Comparison of ENCODE assay signal across 30 cellular contexts in the genomic region with DNA sequence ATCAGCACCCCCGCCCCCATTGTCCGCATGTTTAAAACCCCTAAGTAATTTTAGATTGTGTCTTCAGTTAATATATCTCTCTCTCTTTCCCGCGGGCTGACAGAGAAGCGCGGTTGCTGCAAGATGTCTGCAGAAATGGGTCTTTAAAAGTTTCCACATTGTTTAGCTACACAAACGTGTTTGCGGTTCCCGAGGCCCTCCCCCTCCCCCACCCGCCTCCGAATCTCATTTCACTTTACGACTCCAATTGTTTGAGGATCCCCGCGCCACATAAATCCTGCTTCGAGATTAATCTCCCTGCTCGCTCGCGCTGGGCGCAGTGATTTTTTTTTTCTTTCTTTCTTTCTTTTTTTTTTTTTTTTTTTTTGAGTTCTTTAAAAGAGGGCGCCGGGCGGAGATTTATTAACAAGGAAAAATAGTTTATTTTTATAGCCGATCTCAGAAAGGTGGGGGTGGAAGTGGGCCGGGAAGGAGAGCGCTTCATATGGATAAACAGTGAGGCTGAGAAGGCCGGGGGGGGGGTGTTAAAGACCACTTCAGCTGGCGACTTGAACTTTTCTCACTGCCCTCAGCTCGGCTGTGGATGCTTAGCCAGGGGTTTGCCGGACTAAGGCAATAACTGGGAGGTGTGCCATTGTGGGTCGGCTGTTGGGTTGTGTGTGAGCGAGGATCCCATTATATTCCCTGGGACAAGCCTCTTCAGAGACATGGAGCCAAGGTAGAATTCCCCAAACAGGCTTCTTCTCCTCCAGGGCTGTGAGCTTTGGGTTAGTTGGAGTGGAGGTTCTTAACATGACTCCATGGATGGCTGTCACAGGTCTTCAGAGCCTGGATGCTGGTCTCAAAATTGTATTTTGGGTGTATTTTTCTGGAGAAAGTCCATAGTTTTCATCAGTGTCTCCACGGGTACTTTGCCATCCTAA. TPM values are rescaled to one million over a fixed set of nuclear protein-coding genes. Genes with fewer than 3 reads are reported as not detected.
"Had no signal": no experiment of that assay in that cellular context is flagged by ENCODE, and none has a peak within 500 bp of the region (broad histone marks: within the 10 kb centered on the region; RNA-seq: fewer than 3 reads in every experiment).

No MANE protein-coding gene starts in this region.

- H3K4me3 Mint-ChIP-seq: activated B cell treated with CpG ODN at 0.5 μM for 24 hours; activated CD4-positive, alpha-beta T cell treated with anti-CD3 and anti-CD28 coated beads, Interleukin-2, amount 10 ng/mL, durations not matched to agents 24 days and 14 days; activated CD8-positive, alpha-beta memory T cell treated with anti-CD3 and anti-CD28 coated beads, Interleukin-2, amount 10 ng/mL, durations not matched to agents 7 days and 5 days; activated naive CD4-positive, alpha-beta T cell treated with anti-CD3 and anti-CD28 coated beads, Interleukin-2, amount 50 U/mL, for 24 hours; activated naive CD8-positive, alpha-beta T cell treated with anti-CD3 and anti-CD28 coated beads, Interleukin-2, amount 50 U/mL, for 24 hours; activated T-cell treated with anti-CD3 and anti-CD28 coated beads, Interleukin-2, amount 50 U/mL, for 24 hours; activated T-helper 1 cell treated with anti-CD3 and anti-CD28 coated beads, Interleukin-12 subunit alpha, Interleukin-12 subunit beta, Interleukin-2, Interleukin-4 antibody, amounts not matched to agents 30 ng/mL and 10 ng/mL and 1 ng/mL, durations not matched to agents 14 hours and 24 hours and 36 hours had no signal

- H3K36me3 ChIP-seq: ascending aorta, Peyer's patch had no signal

- H3K27ac ChIP-seq: ascending aorta, body of pancreas, Peyer's patch, RWPE1 had no signal

- H3K36me3 Mint-ChIP-seq: activated CD8-positive, alpha-beta memory T cell treated with anti-CD3 and anti-CD28 coated beads, Interleukin-2, amount 10 ng/mL, durations not matched to agents 7 days and 5 days; activated naive CD4-positive, alpha-beta T cell treated with anti-CD3 and anti-CD28 coated beads, Interleukin-2, amount 50 U/mL, for 24 hours had no signal

- ATAC-seq: activated CD8-positive, alpha-beta memory T cell treated with anti-CD3 and anti-CD28 coated beads, Interleukin-2, amount 10 ng/mL, durations not matched to agents 7 days and 5 days; activated naive CD8-positive, alpha-beta T cell treated with anti-CD3 and anti-CD28 coated beads, Interleukin-2, amount 50 U/mL, for 24 hours; body of pancreas had no signal

- H3K4me3 ChIP-seq: ascending aorta, body of pancreas, Peyer's patch had no signal

- H3K4me1 ChIP-seq: body of pancreas, Peyer's patch had no signal

- H3K9me3 ChIP-seq: ascending aorta, body of pancreas, Peyer's patch had no signal

- H3K4me1 Mint-ChIP-seq: activated B cell treated with CpG ODN at 0.5 μM for 24 hours; activated CD8-positive, alpha-beta memory T cell treated with anti-CD3 and anti-CD28 coated beads, Interleukin-2, amount 10 ng/mL, durations not matched to agents 7 days and 5 days; activated naive CD4-positive, alpha-beta T cell treated with anti-CD3 and anti-CD28 coated beads, Interleukin-2, amount 50 U/mL, for 24 hours; activated naive CD8-positive, alpha-beta T cell treated with anti-CD3 and anti-CD28 coated beads, Interleukin-2, amount 50 U/mL, for 24 hours had no signal

- H3K9me3 Mint-ChIP-seq: activated B cell treated with CpG ODN at 0.5 μM for 24 hours; activated CD4-positive, alpha-beta T cell treated with anti-CD3 and anti-CD28 coated beads, Interleukin-2, amount 10 ng/mL, durations not matched to agents 24 days and 14 days; activated naive CD4-positive, alpha-beta T cell treated with anti-CD3 and anti-CD28 coated beads, Interleukin-2, amount 50 U/mL, for 24 hours; activated naive CD8-positive, alpha-beta T cell treated with anti-CD3 and anti-CD28 coated beads, Interleukin-2, amount 50 U/mL, for 24 hours; activated T-cell treated with anti-CD3 and anti-CD28 coated beads, Interleukin-2, amount 50 U/mL, for 24 hours; activated T-helper 1 cell treated with anti-CD3 and anti-CD28 coated beads, Interleukin-12 subunit alpha, Interleukin-12 subunit beta, Interleukin-2, Interleukin-4 antibody, amounts not matched to agents 30 ng/mL and 10 ng/mL and 1 ng/mL, durations not matched to agents 14 hours and 24 hours and 36 hours had no signal

- DNase-seq: activated B cell treated with CpG ODN at 0.5 μM for 24 hours; activated CD4-positive, alpha-beta T cell treated with anti-CD3 and anti-CD28 coated beads for 1 hour; activated CD4-positive, alpha-beta T cell treated with anti-CD3 and anti-CD28 coated beads, Interleukin-2, amount 50 U/mL, for 48 hours; activated CD8-positive, alpha-beta memory T cell treated with anti-CD3 and anti-CD28 coated beads, Interleukin-2, amount 10 ng/mL, durations not matched to agents 7 days and 5 days; activated effector memory CD4-positive, alpha-beta T cell treated with Interleukin-2 at 50 U/mL for 16 hours; activated naive CD4-positive, alpha-beta T cell; activated naive CD8-positive, alpha-beta T cell treated with anti-CD3 and anti-CD28 coated beads, Interleukin-2, amount 50 U/mL, for 24 hours; activated T-cell treated with anti-CD3 and anti-CD28 coated beads, Interleukin-2, amount 50 U/mL, for 24 hours; amniotic stem cell; body of pancreas; central memory CD4-positive, alpha-beta T cell; Karpas-422; MM.1S; NCI-H146; NCI-H187 treated with DMSO at 0.1 percent for 48 hours; NCI-H2081 treated with DMSO at 0.1 percent for 48 hours; NCI-H2171 treated with DMSO at 0.1 percent for 48 hours; NCI-H226; NCI-H526; Peyer's patch; SHP77; T1000 had no signal

- H3K27ac Mint-ChIP-seq: activated B cell treated with CpG ODN at 0.5 μM for 24 hours; activated CD4-positive, alpha-beta T cell treated with anti-CD3 and anti-CD28 coated beads, Interleukin-2, amount 10 ng/mL, durations not matched to agents 24 days and 14 days; activated naive CD4-positive, alpha-beta T cell treated with anti-CD3 and anti-CD28 coated beads, Interleukin-2, amount 50 U/mL, for 24 hours; activated naive CD8-positive, alpha-beta T cell treated with anti-CD3 and anti-CD28 coated beads, Interleukin-2, amount 50 U/mL, for 24 hours; activated T-cell treated with anti-CD3 and anti-CD28 coated beads, Interleukin-2, amount 50 U/mL, for 24 hours; activated T-helper 1 cell treated with anti-CD3 and anti-CD28 coated beads, Interleukin-12 subunit alpha, Interleukin-12 subunit beta, Interleukin-2, Interleukin-4 antibody, amounts not matched to agents 30 ng/mL and 10 ng/mL and 1 ng/mL, durations not matched to agents 14 hours and 24 hours and 36 hours had no signal

RNA-seq across cellular contexts. Expression of gene TBX5, which starts 39.7 kb away (rescaled TPM):
- total RNA-seq: activated B cell treated with CpG ODN at 0.5 μM for 24 hours; activated CD4-positive, alpha-beta T cell treated with anti-CD3 and anti-CD28 coated beads, Interleukin-2, amount 10 ng/mL, durations not matched to agents 24 days and 14 days; activated CD8-positive, alpha-beta memory T cell treated with anti-CD3 and anti-CD28 coated beads, Interleukin-2, amount 10 ng/mL, durations not matched to agents 7 days and 5 days; activated T-helper 1 cell treated with anti-CD3 and anti-CD28 coated beads, Interleukin-12 subunit alpha, Interleukin-12 subunit beta, Interleukin-2, Interleukin-4 antibody, amounts not matched to agents 30 ng/mL and 10 ng/mL and 1 ng/mL, durations not matched to agents 14 hours and 24 hours and 36 hours; ascending aorta; body of pancreas; bronchial epithelial cell; NCI-H460; Peyer's patch; SK-MEL-5 had no signal
